ENCODE assay signal across 21 cellular contexts in the genomic region with DNA sequence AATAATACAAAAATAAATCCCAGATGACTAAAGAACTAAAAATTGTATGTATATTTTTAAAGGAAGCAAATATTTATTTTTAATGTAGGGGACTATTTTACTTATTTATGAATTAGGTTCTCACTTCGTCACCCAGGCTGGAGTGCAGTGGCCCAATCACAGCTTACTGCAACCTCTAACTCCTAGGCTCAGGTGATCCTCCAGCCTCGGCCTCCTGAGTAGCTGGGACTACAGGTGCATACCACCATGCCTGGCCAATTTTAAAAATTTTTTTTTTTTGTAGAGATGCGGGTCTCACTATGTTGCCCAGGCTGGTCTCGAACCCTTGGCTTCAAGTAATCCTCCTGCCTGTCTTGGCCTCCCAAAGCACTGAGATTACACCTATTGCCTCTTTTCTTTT. TPM values are rescaled to one million over a fixed set of nuclear protein-coding genes. Genes with fewer than 3 reads are reported as not detected.
DNase-seq lines count a peak whose midpoint lies in the region; ATAC-seq and TF ChIP-seq lines count a peak whose summit lies in the region.
"Had no signal": no experiment of that assay in that cellular context is flagged by ENCODE, and none has a peak within 500 bp of the region (broad histone marks: within the 10 kb centered on the region; RNA-seq: fewer than 3 reads in every experiment).

No MANE protein-coding gene starts in this region.

- H3K4me3 ChIP-seq in stomach, result no peak overlapping the region
- H3K4me3 ChIP-seq: BLaER1 treated with 17β-estradiol and CSF1 and Interleukin-3, amounts not matched to agents 10 nM and 100 nM had no signal

- peaks cover 0 to 33% (median 5%) of the 10 kb centered on the region in 4 donors for H3K4me1 ChIP-seq in stomach

- TF ChIP-seq EP300 in stomach (IDR thresholded peaks at IDR 0.05), result no peak

- H3K36me3 ChIP-seq in stomach, result no peaks in the 10 kb centered on the region

- H3K27me3 ChIP-seq in stomach, result no peaks in the 10 kb centered on the region
- H3K27me3 ChIP-seq: BLaER1 treated with 17β-estradiol and CSF1 and Interleukin-3, amounts not matched to agents 10 nM and 100 nM had no signal

- 96 to 99% (median 98%) methylated on average over 4 of the region's 4 CpGs for WGBS in stomach, 5 donors

- POLR2A ChIA-PET in activated CD8-positive, alpha-beta T cell treated with anti-CD3 and anti-CD28 coated beads, Interleukin-2, amount 10 ng/mL, durations not matched to agents 7 days and 5 days (lab: Charles Lee), result interaction anchor here (0.7 to 3.5 kb wide), 8 partner anchors 8 to 40 kb away, joined by 3 to 36 read pairs (median 12); no protein-coding TSS in a partner anchor
- POLR2A ChIA-PET in activated CD8-positive, alpha-beta T cell treated with anti-CD3 and anti-CD28 coated beads for 36 hours (lab: Charles Lee), result interaction anchor here (0.9 to 3.5 kb wide), 6 partner anchors 10 to 39 kb away, joined by 3 to 34 read pairs (median 6); no protein-coding TSS in a partner anchor

- ATAC-seq in activated CD8-positive, alpha-beta T cell treated with anti-CD3 and anti-CD28 coated beads, Interleukin-2, amount 10 ng/mL, durations not matched to agents 7 days and 5 days, result no peak
- no peak for ATAC-seq in activated CD8-positive, alpha-beta T cell treated with anti-CD3 and anti-CD28 coated beads for 36 hours
- ATAC-seq in effector memory CD8-positive, alpha-beta T cell (replicated peaks), result no peak
- ATAC-seq: HCT116, Panc1 had no signal

- H3K27me3 Mint-ChIP-seq in activated CD8-positive, alpha-beta T cell treated with anti-CD3 and anti-CD28 coated beads, Interleukin-2, amount 10 ng/mL, durations not matched to agents 7 days and 5 days (ENCODE audit: low read depth), result no peaks in the 10 kb centered on the region
- no peaks in the 10 kb centered on the region for H3K27me3 Mint-ChIP-seq in activated CD8-positive, alpha-beta T cell treated with anti-CD3 and anti-CD28 coated beads for 36 hours
- no peaks in the 10 kb centered on the region for H3K27me3 Mint-ChIP-seq in effector memory CD8-positive, alpha-beta T cell

- no peak for TF ChIP-seq POLR2A in stomach (IDR thresholded peaks at IDR 0.05)

- no peak overlapping the region for H3K27ac Mint-ChIP-seq in activated CD8-positive, alpha-beta T cell treated with anti-CD3 and anti-CD28 coated beads, Interleukin-2, amount 10 ng/mL, durations not matched to agents 7 days and 5 days
- no peak overlapping the region for H3K27ac Mint-ChIP-seq in activated CD8-positive, alpha-beta T cell treated with anti-CD3 and anti-CD28 coated beads for 36 hours
- peak overlapping the region; percentile 87 to 96 for H3K27ac Mint-ChIP-seq in effector memory CD8-positive, alpha-beta T cell

- CTCF ChIA-PET in activated CD8-positive, alpha-beta T cell treated with anti-CD3 and anti-CD28 coated beads, Interleukin-2, amount 10 ng/mL, durations not matched to agents 7 days and 5 days (lab: Charles Lee), result interaction anchor here (0.9 to 3.8 kb wide), 4 partner anchors 11 to 31 kb away, joined by 3 to 36 read pairs (median 14); no protein-coding TSS in a partner anchor
- CTCF ChIA-PET in activated CD8-positive, alpha-beta T cell treated with anti-CD3 and anti-CD28 coated beads for 36 hours (lab: Charles Lee), result interaction anchor here (0.8 to 3.2 kb wide), 6 partner anchors 10 to 59 kb away, joined by 3 to 23 read pairs (median 10); no protein-coding TSS in a partner anchor

- H3K9me3 Mint-ChIP-seq in activated CD8-positive, alpha-beta T cell treated with anti-CD3 and anti-CD28 coated beads, Interleukin-2, amount 10 ng/mL, durations not matched to agents 7 days and 5 days (ENCODE audit: insufficient read depth), result no peaks in the 10 kb centered on the region
- no peaks in the 10 kb centered on the region for H3K9me3 Mint-ChIP-seq in activated CD8-positive, alpha-beta T cell treated with anti-CD3 and anti-CD28 coated beads for 36 hours
- H3K9me3 Mint-ChIP-seq in effector memory CD8-positive, alpha-beta T cell, result no peaks in the 10 kb centered on the region

- peaks cover 90% of the 10 kb centered on the region for H3K4me1 Mint-ChIP-seq in activated CD8-positive, alpha-beta T cell treated with anti-CD3 and anti-CD28 coated beads, Interleukin-2, amount 10 ng/mL, durations not matched to agents 7 days and 5 days (ENCODE audit: low read depth)
- H3K4me1 Mint-ChIP-seq in activated CD8-positive, alpha-beta T cell treated with anti-CD3 and anti-CD28 coated beads for 36 hours (ENCODE audit: low read depth), result peaks cover 84% of the 10 kb centered on the region
- H3K4me1 Mint-ChIP-seq in effector memory CD8-positive, alpha-beta T cell (ENCODE audit: low read depth in 2 of 2), result peaks cover 53 to 69% of the 10 kb centered on the region in 2 donors

- intact Hi-C loops in activated CD8-positive, alpha-beta T cell treated with anti-CD3 and anti-CD28 coated beads for 36 hours (cut with micrococcal nuclease), result no loop called here
- intact Hi-C loops in stomach (cut with DNase I; ENCODE audit: low total_unique reads), result no loop called here

- DNase-seq in activated CD8-positive, alpha-beta T cell treated with anti-CD3 and anti-CD28 coated beads, Interleukin-2, amount 10 ng/mL, durations not matched to agents 7 days and 5 days, result peak; percentile 9
- no peak for DNase-seq in activated CD8-positive, alpha-beta T cell treated with anti-CD3 and anti-CD28 coated beads for 36 hours
- DNase-seq in stimulated activated CD4-positive, alpha-beta T cell treated with anti-CD3 and anti-CD28 coated beads, Interleukin-4, amount 100 ng/mL, for 24 hours, result peak; percentile 0
- no peak for DNase-seq in stimulated activated CD4-positive, alpha-beta T cell treated with anti-CD3 and anti-CD28 coated beads, Interleukin-15, amount 100 ng/mL, for 24 hours
- DNase-seq in effector memory CD8-positive, alpha-beta T cell, result no peak
- no peak for DNase-seq in activated effector memory CD4-positive, alpha-beta T cell treated with Interleukin-2 at 50 U/mL for 16 hours
- DNase-seq in NAMALWA (ENCODE audit: low spot score) (no peak), stomach (no peak)
- DNase-seq: 8988T, DMS79, GOT3, KBM-7, NCI-H1092 treated with DMSO at 0.1 percent for 48 hours, NCI-H1436 treated with DMSO at 0.1 percent for 48 hours, NCI-H1930, NCI-H2227 treated with DMSO at 0.1 percent for 48 hours, NCI-H510A, SIG-M5 had no signal

- peaks cover 18% of the 10 kb centered on the region for H3K36me3 Mint-ChIP-seq in activated CD8-positive, alpha-beta T cell treated with anti-CD3 and anti-CD28 coated beads, Interleukin-2, amount 10 ng/mL, durations not matched to agents 7 days and 5 days (ENCODE audit: low read depth)
- H3K36me3 Mint-ChIP-seq in activated CD8-positive, alpha-beta T cell treated with anti-CD3 and anti-CD28 coated beads for 36 hours (ENCODE audit: low read depth), result peaks cover 30% of the 10 kb centered on the region
- peaks cover 5% of the 10 kb centered on the region for H3K36me3 Mint-ChIP-seq in effector memory CD8-positive, alpha-beta T cell (ENCODE audit: insufficient read depth)

- no peak overlapping the region for H3K27ac ChIP-seq in stomach

- H3K9me3 ChIP-seq in stomach, result no peaks in the 10 kb centered on the region
- H3K9me3 ChIP-seq: BLaER1 treated with 17β-estradiol and CSF1 and Interleukin-3, amounts not matched to agents 10 nM and 100 nM had no signal

- no peak for TF ChIP-seq CTCF in activated CD8-positive, alpha-beta T cell treated with anti-CD3 and anti-CD28 coated beads for 36 hours (IDR thresholded peaks at IDR 0.05)
- TF ChIP-seq CTCF in stomach (IDR thresholded peaks at IDR 0.05), result no peak

- no peak overlapping the region for H3K4me3 Mint-ChIP-seq in activated CD8-positive, alpha-beta T cell treated with anti-CD3 and anti-CD28 coated beads, Interleukin-2, amount 10 ng/mL, durations not matched to agents 7 days and 5 days
- no peak overlapping the region for H3K4me3 Mint-ChIP-seq in activated CD8-positive, alpha-beta T cell treated with anti-CD3 and anti-CD28 coated beads for 36 hours
- H3K4me3 Mint-ChIP-seq in effector memory CD8-positive, alpha-beta T cell, result no peak overlapping the region

RNA-seq across cellular contexts. Expression of gene CMTM7, which starts 42.6 kb away (rescaled TPM):
- 10 to 100 TPM; 38.3 to 42.3 TPM for total RNA-seq in activated CD8-positive, alpha-beta T cell treated with anti-CD3 and anti-CD28 coated beads, Interleukin-2, amount 10 ng/mL, durations not matched to agents 7 days and 5 days
- 10 to 100 TPM; 36.1 to 37.2 TPM for total RNA-seq in activated CD8-positive, alpha-beta T cell treated with anti-CD3 and anti-CD28 coated beads for 36 hours
- 10 to 100 TPM in 2 of 5 donors, 1 to 10 TPM in 2, not detected in 1; 3.1 to 54.9 (median 8.7) TPM for total RNA-seq in stomach
- polyA plus RNA-seq in stomach, result 1 to 10 TPM; 5.7 to 8.7 (median 7.4) TPM

Comparison
In these comparisons a context has a peak if more than half of its experiments do, and no peak if none do; other contexts are left out.
1. DNase-seq: peak in activated CD8-positive, alpha-beta T cell treated with anti-CD3 and anti-CD28 coated beads, Interleukin-2, amount 10 ng/mL, durations not matched to agents 7 days and 5 days (single experiment) and stimulated activated CD4-positive, alpha-beta T cell treated with anti-CD3 and anti-CD28 coated beads, Interleukin-4, amount 100 ng/mL, for 24 hours (single experiment); none in activated CD8-positive, alpha-beta T cell treated with anti-CD3 and anti-CD28 coated beads for 36 hours (single experiment), stimulated activated CD4-positive, alpha-beta T cell treated with anti-CD3 and anti-CD28 coated beads, Interleukin-15, amount 100 ng/mL, for 24 hours (single experiment), effector memory CD8-positive, alpha-beta T cell (0 of 3), activated effector memory CD4-positive, alpha-beta T cell treated with Interleukin-2 at 50 U/mL for 16 hours (single experiment), NAMALWA (single experiment) and stomach (single experiment).
2. H3K27ac Mint-ChIP-seq: peak in effector memory CD8-positive, alpha-beta T cell (2 of 2); none in activated CD8-positive, alpha-beta T cell treated with anti-CD3 and anti-CD28 coated beads, Interleukin-2, amount 10 ng/mL, durations not matched to agents 7 days and 5 days (single experiment) and activated CD8-positive, alpha-beta T cell treated with anti-CD3 and anti-CD28 coated beads for 36 hours (single experiment).